In genomic region chr19:32129141-32129540, GRCh38 we compare ENCODE assay signal across 17 cellular contexts.
A peak's percentile ranks its signal among the peaks of the same experiment; 100 is the strongest.
DNase-seq lines count a peak whose midpoint lies in the region; TF ChIP-seq lines count a peak whose summit lies in the region.
"Had no signal": no experiment of that assay in that cellular context is flagged by ENCODE, and none has a peak within 500 bp of the region (broad histone marks: within the 10 kb centered on the region; RNA-seq: fewer than 3 reads in every experiment).

No MANE protein-coding gene starts in this region.

- no peaks in the 10 kb centered on the region for H3K79me1 ChIP-seq in H9 (ENCODE audit: insufficient read depth, low read depth, low read length, poor library complexity, severe bottlenecking)
- H3K79me1 ChIP-seq in neuronal stem cell (ENCODE audit: low read depth, low read length) = no peaks in the 10 kb centered on the region

- H3K9ac ChIP-seq in H9 (ENCODE audit: extremely low read depth, insufficient read length, low read length) (no peak overlapping the region), neuronal stem cell (ENCODE audit: low read depth, low read length, poor library complexity) (no peak overlapping the region), neural progenitor cell (no peak overlapping the region)
- H3K9ac ChIP-seq: GM23248 had no signal

- peaks cover 3% of the 10 kb centered on the region in 2 experiments; a peak in 2 of 4 replicates for H3K4me1 Mint-ChIP-seq in H9
- no peaks in the 10 kb centered on the region for H3K4me1 Mint-ChIP-seq in neural progenitor cell

- H3K4me3 Mint-ChIP-seq in H9 (no peak overlapping the region), neural progenitor cell (no peak overlapping the region)

- H3F3A ChIP-seq in neural progenitor cell (ENCODE audit: low read depth) = no peaks in the 10 kb centered on the region

- no peaks in the 10 kb centered on the region for H3K79me2 ChIP-seq in H9 (ENCODE audit: insufficient read depth, low read length)
- H3K79me2 ChIP-seq in neural progenitor cell (ENCODE audit: low read depth) = no peaks in the 10 kb centered on the region

- H3K9me3 ChIP-seq in H9 (ENCODE audit: control insufficient read depth, low read depth, low read length) = no peaks in the 10 kb centered on the region
- peaks cover 0 to 2% of the 10 kb centered on the region in 2 donors for H3K9me3 ChIP-seq in neuronal stem cell (replicated peaks in 1 of 2; ENCODE audit: control insufficient read depth in 2 of 2, insufficient read depth in 1 of 2, low read depth in 1 of 2, low read length in 2 of 2)
- no peaks in the 10 kb centered on the region for H3K9me3 ChIP-seq in uterus
- H3K9me3 ChIP-seq in neural progenitor cell (ENCODE audit: low read depth) = no peaks in the 10 kb centered on the region
- no peaks in the 10 kb centered on the region for H3K9me3 ChIP-seq in left ventricle myocardium inferior (replicated peaks)

- no peak for TF ChIP-seq CTCF in H9 (conservative IDR thresholded peaks at IDR 0.05)
- no peak for TF ChIP-seq CTCF in kidney epithelial cell (IDR thresholded peaks at IDR 0.05; ENCODE audit: insufficient read depth, low read length, poor library complexity, severe bottlenecking)
- no peak for TF ChIP-seq CTCF in uterus (IDR thresholded peaks at IDR 0.05)
- TF ChIP-seq CTCF in neural progenitor cell (IDR thresholded peaks at IDR 0.05) = no peak
- no peak for TF ChIP-seq CTCF in left ventricle myocardium inferior (IDR thresholded peaks at IDR 0.05; ENCODE audit: borderline replicate concordance)

- H2BK5ac ChIP-seq in H9 (ENCODE audit: insufficient read length, low read length) = no peak overlapping the region
- no peak overlapping the region for H2BK5ac ChIP-seq in neuronal stem cell (ENCODE audit: low read length)

- H2AFZ ChIP-seq in H9 (ENCODE audit: low read length) (no peak overlapping the region), neuronal stem cell (ENCODE audit: low read length) (no peak overlapping the region), neural progenitor cell (replicated peaks) (no peak overlapping the region)
- H2AFZ ChIP-seq: GM23248 had no signal

- no CpG with 5 or more reads among the region's 10 CpGs for WGBS in H9 (ENCODE audit: extremely low coverage, insufficient read length, low lambda C conversion rate)
- WGBS in neuronal stem cell (ENCODE audit: extremely low coverage in 2 of 2, insufficient read length in 2 of 2, insufficient replicate concordance in 1 of 2), 2 donors = no CpG with 5 or more reads among the region's 10 CpGs

- H4K8ac ChIP-seq in H9 (replicated peaks; ENCODE audit: insufficient read length, low read depth, low read length) (no peak overlapping the region), neuronal stem cell (ENCODE audit: low read depth, low read length) (no peak overlapping the region)

- no peak overlapping the region for H2BK15ac ChIP-seq in H9 (ENCODE audit: low read depth, low read length)
- no peak overlapping the region for H2BK15ac ChIP-seq in neuronal stem cell (ENCODE audit: low read length)

- intact Hi-C loops in uterus (cut with DNase I; ENCODE audit: low total_unique reads) (no loop called here), left ventricle myocardium inferior (cut with micrococcal nuclease) (no loop called here)

- H2BK120ac ChIP-seq in H9 (ENCODE audit: low read depth, low read length, poor library complexity, severe bottlenecking) (no peak overlapping the region), neuronal stem cell (ENCODE audit: low read depth, low read length) (no peak overlapping the region)

- H3K14ac ChIP-seq in H9 (ENCODE audit: insufficient read depth, low read length) (peak overlapping the region; percentile 28; the same call in 1 of the 2 replicates), neuronal stem cell (ENCODE audit: low read length) (peak overlapping the region; percentile 41)

- H3K4me2 ChIP-seq in H9 (ENCODE audit: insufficient read depth, insufficient read length, low read length) (no peak overlapping the region), neuronal stem cell (ENCODE audit: insufficient read depth, low read length, poor library complexity, severe bottlenecking) (no peak overlapping the region), neural progenitor cell (no peak overlapping the region)

- H3K36me3 ChIP-seq in kidney epithelial cell (ENCODE audit: control insufficient read depth, insufficient read depth, low read length) (no peaks in the 10 kb centered on the region), neuronal stem cell (replicated peaks in 1 of 2; ENCODE audit: control insufficient read depth in 2 of 2, insufficient read depth in 2 of 2, low read length in 2 of 2) (no peaks in the 10 kb centered on the region), uterus (no peaks in the 10 kb centered on the region), neural progenitor cell (no peaks in the 10 kb centered on the region), left ventricle myocardium inferior (no peaks in the 10 kb centered on the region)

- H3K4me3 ChIP-seq in kidney epithelial cell (ENCODE audit: low read depth, low read length) (no peak overlapping the region), neuronal stem cell (ENCODE audit: low read length in 2 of 2) (no peak overlapping the region), uterus (no peak overlapping the region), neural progenitor cell (no peak overlapping the region), left ventricle myocardium inferior (no peak overlapping the region)
- H3K4me3 ChIP-seq: GM23248, K562 had no signal

- H3K27me3 ChIP-seq in H9 (ENCODE audit: insufficient read depth, low read length) = no peaks in the 10 kb centered on the region
- no peaks in the 10 kb centered on the region for H3K27me3 ChIP-seq in kidney epithelial cell (ENCODE audit: control insufficient read depth, insufficient read depth, low read length)
- H3K27me3 ChIP-seq in neuronal stem cell (ENCODE audit: control insufficient read depth in 3 of 3, insufficient read depth in 3 of 3, low read depth in 1 of 3, low read length in 3 of 3) = no peaks in the 10 kb centered on the region
- no peaks in the 10 kb centered on the region for H3K27me3 ChIP-seq in uterus
- no peaks in the 10 kb centered on the region for H3K27me3 ChIP-seq in neural progenitor cell
- peaks cover 19% of the 10 kb centered on the region for H3K27me3 ChIP-seq in left ventricle myocardium inferior (ENCODE audit: low read depth)

- H3K9me3 Mint-ChIP-seq in H9 (no peaks in the 10 kb centered on the region; a peak in 1 of 5 replicates), neural progenitor cell (no peaks in the 10 kb centered on the region)

- no peaks in the 10 kb centered on the region for H3K23me2 ChIP-seq in H9 (ENCODE audit: insufficient read length, low read depth, low read length, poor library complexity, severe bottlenecking)

- H3K23ac ChIP-seq in H9 (ENCODE audit: insufficient read length, low read depth, low read length) = no peak overlapping the region
- no peak overlapping the region for H3K23ac ChIP-seq in neuronal stem cell (ENCODE audit: low read depth, low read length, poor library complexity)

- H3K18ac ChIP-seq in H9 (ENCODE audit: insufficient read length, low read depth, low read length) (no peak overlapping the region), neuronal stem cell (ENCODE audit: low read length) (no peak overlapping the region)

- H2AK5ac ChIP-seq in H9 (ENCODE audit: insufficient read length, low read length) = no peak overlapping the region
- H2AK5ac ChIP-seq in neuronal stem cell (ENCODE audit: low read depth, low read length) = no peak overlapping the region

- H4K5ac ChIP-seq in H9 (ENCODE audit: insufficient read length, low read depth, low read length) = no peak overlapping the region

- H3K27ac Mint-ChIP-seq in H9 (no peak overlapping the region; a peak in 1 of 7 replicates), neural progenitor cell (no peak overlapping the region)

- no peak overlapping the region for H3T11ph ChIP-seq in H9 (ENCODE audit: low read length)

- DNase-seq in H9 (no peak), kidney epithelial cell (ENCODE audit: low read depth) (peak; percentile 25), neuronal stem cell (ENCODE audit: low spot score) (no peak), uterus (peak; percentile 79 to 92), DMS 273 treated with DMSO at 0.1 percent for 48 hours (lab: John Stamatoyannopoulos, UW) (no peak), neural progenitor cell (ENCODE audit: low spot score) (no peak), left ventricle myocardium inferior (no peak)
- DNase-seq: C1 segment of cervical spinal cord, DND-41, GM23248, NCI-H1092 treated with DMSO at 0.1 percent for 48 hours, NCI-H1694, NCI-H82, PC-3, RPMI8226, SIG-M5 had no signal

- H3K36me3 Mint-ChIP-seq in H9 (ENCODE audit: insufficient read depth in 1 of 3, low read depth in 3 of 3) (no peaks in the 10 kb centered on the region), neural progenitor cell (no peaks in the 10 kb centered on the region)

- H4K91ac ChIP-seq in H9 (ENCODE audit: insufficient read length, low read depth, low read length) (no peak overlapping the region), neuronal stem cell (ENCODE audit: low read depth, low read length, poor library complexity) (no peak overlapping the region)

- H3K56ac ChIP-seq in H9 (ENCODE audit: insufficient read length, low read depth, low read length) = no peak overlapping the region

- H2BK12ac ChIP-seq in H9 (ENCODE audit: insufficient read length, low read depth, low read length) = no peak overlapping the region
- no peak overlapping the region for H2BK12ac ChIP-seq in neuronal stem cell (ENCODE audit: low read length)

- no peak for TF ChIP-seq POLR2A in uterus (IDR thresholded peaks at IDR 0.05)

- peaks cover 4% of the 10 kb centered on the region for H3K27me3 Mint-ChIP-seq in H9 (ENCODE audit: low read depth)
- H3K27me3 Mint-ChIP-seq in neural progenitor cell (ENCODE audit: insufficient read depth, low read depth) = peaks cover 4% of the 10 kb centered on the region

- H3K27ac ChIP-seq in H9 (ENCODE audit: insufficient read length, low read depth, low read length) (no peak overlapping the region), neuronal stem cell (replicated peaks; ENCODE audit: low read length) (no peak overlapping the region), uterus (peak overlapping the region; percentile 52 to 78), neural progenitor cell (no peak overlapping the region), left ventricle myocardium inferior (replicated peaks) (no peak overlapping the region)
- H3K27ac ChIP-seq: GM23248 had no signal

- H4K20me1 ChIP-seq in H9 (ENCODE audit: control insufficient read depth, insufficient read depth, insufficient read length) (no peaks in the 10 kb centered on the region), neural progenitor cell (ENCODE audit: low read depth) (no peaks in the 10 kb centered on the region)

- no peak overlapping the region for H3K4ac ChIP-seq in H9 (ENCODE audit: low read depth, low read length)
- H3K4ac ChIP-seq in neuronal stem cell (ENCODE audit: low read length) = no peak overlapping the region

- no peak overlapping the region for H2BK20ac ChIP-seq in H9 (ENCODE audit: low read depth, low read length, poor library complexity, severe bottlenecking)

- H3K4me1 ChIP-seq in H9 (ENCODE audit: insufficient read depth, low read length) (no peaks in the 10 kb centered on the region), neuronal stem cell (ENCODE audit: control insufficient read depth in 2 of 2, insufficient read depth in 1 of 2, low read depth in 1 of 2, low read length in 2 of 2) (no peaks in the 10 kb centered on the region), uterus (peaks cover 4 to 7% of the 10 kb centered on the region in 2 donors), neural progenitor cell (no peaks in the 10 kb centered on the region), left ventricle myocardium inferior (no peaks in the 10 kb centered on the region)

Comparison
In these comparisons a context has a peak if more than half of its experiments do, and no peak if none do; other contexts are left out.
1. DNase-seq: peak in kidney epithelial cell (single experiment) and uterus (2 of 2); none in H9 (single experiment), neuronal stem cell (single experiment), DMS 273 treated with DMSO at 0.1 percent for 48 hours (single experiment), neural progenitor cell (single experiment) and left ventricle myocardium inferior (single experiment).
2. H3K27ac ChIP-seq: peak in uterus (2 of 2); none in H9 (single experiment), neuronal stem cell (single experiment), neural progenitor cell (single experiment) and left ventricle myocardium inferior (single experiment).